1 cellular context compared by ENCODE assay signal in the genomic region with DNA sequence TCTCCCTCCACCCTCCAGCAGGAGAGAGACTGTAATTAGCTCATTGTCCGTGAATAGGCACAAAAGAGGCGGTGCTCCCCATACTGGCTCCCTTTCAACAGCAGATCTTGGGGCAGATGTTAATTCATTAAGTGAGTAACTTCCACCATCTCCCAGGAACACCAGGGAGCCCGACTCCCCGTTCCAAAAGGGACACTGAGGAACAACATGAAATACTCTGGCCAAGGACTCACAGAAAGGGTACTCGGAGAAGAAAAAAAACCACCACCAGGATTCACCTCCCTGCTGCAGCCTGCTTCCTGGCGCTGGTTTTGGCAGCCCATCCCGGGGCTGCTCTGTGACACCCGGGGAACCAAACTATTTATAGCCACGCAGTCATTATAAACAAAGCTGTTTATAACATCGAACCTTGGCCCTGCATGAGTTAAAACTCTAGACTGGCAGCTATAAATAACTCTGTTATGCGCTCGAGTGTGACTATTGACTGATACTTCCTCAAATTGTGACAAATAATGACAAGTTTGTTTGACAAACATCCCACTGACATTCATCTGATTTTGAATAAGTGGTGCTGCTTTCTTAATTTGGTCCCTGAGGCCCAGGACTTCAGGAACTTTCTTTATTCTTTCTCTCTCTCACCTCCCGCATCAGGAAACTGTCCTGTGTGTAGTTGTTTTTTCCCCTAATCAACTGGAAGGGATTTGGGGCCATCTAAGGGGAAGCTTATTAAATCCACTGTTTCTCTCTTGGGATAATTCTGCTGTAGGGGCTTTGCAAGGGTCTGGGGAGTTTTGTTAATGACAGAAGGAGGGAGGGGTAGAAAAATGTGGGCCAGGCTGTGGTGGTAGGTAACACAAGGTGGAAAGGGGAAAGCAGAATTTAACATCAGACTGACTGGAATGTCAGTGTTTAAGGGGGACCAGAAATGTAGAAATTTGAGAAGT.
TF ChIP-seq lines count a peak whose summit lies in the region.

No MANE protein-coding gene starts in this region.

TF ChIP-seq in HCT116, 20 proteins besides CTCF, POLR2A, EP300 and RAD21 (continued from another document):
- TF ChIP-seq ZBTB33 (IDR thresholded peaks at IDR 0.05; ENCODE audit: extremely low read depth, insufficient replicate concordance, low read length) (no peak), SRF (IDR thresholded peaks at IDR 0.05; ENCODE audit: low read depth) (no peak), SP1 (IDR thresholded peaks at IDR 0.05; ENCODE audit: low read depth) (no peak), JUND (IDR thresholded peaks at IDR 0.05) (no peak), FOSL1 (IDR thresholded peaks at IDR 0.05; ENCODE audit: low read depth) (no peak), POLR2AphosphoS5 (IDR thresholded peaks at IDR 0.05; ENCODE audit: low read depth, low read length) (no peak), ZFX (IDR thresholded peaks at IDR 0.05) (no peak), SIN3A (IDR thresholded peaks at IDR 0.05; ENCODE audit: low read depth) (no peak)
- TF ChIP-seq, protein P1, sequence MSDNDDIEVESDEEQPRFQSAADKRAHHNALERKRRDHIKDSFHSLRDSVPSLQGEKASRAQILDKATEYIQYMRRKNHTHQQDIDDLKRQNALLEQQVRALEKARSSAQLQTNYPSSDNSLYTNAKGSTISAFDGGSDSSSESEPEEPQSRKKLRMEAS (IDR thresholded peaks at IDR 0.05): no peak
